Comparison of ENCODE assay signal across 1 cellular context in the genomic region with DNA sequence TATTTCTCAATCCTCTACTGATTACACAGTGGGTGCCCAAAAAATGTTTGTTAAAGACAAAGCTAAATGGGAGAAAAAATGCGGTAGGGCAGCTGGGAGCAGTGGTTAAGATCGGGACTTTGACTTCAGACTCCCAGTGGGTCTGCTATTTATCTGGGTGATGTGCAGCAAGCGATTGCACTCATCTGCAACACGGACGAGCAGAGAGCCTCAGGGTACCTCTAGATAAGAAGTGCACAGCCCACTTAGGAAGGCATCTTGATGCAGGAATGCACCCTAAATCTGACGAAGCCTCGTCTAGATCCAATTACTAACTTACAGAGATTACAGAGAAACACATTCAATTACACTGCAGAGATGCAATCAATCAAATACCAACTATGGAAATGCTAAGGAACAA.
TF ChIP-seq lines count a peak whose summit lies in the region.

No MANE protein-coding gene starts in this region.

TF ChIP-seq in K562, 482 proteins besides CTCF, POLR2A, EP300 and RAD21 (continued from another document):
- TF ChIP-seq, protein P1, sequence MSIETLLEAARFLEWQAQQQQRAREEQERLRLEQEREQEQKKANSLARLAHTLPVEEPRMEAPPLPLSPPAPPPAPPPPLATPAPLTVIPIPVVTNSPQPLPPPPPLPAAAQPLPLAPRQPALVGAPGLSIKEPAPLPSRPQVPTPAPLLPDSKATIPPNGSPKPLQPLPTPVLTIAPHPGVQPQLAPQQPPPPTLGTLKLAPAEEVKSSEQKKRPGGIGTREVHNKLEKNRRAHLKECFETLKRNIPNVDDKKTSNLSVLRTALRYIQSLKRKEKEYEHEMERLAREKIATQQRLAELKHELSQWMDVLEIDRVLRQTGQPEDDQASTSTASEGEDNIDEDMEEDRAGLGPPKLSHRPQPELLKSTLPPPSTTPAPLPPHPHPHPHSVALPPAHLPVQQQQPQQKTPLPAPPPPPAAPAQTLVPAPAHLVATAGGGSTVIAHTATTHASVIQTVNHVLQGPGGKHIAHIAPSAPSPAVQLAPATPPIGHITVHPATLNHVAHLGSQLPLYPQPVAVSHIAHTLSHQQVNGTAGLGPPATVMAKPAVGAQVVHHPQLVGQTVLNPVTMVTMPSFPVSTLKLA (conservative IDR thresholded peaks at IDR 0.05): no peak
- peak; percentile 31 for TF ChIP-seq CBFA2T3 (IDR thresholded peaks at IDR 0.05)
